ENCODE assay signal across 8 cellular contexts in genomic region chr22:36383110-36383581, GRCh38. TPM values are rescaled to one million over a fixed set of nuclear protein-coding genes. Genes with fewer than 3 reads are reported as not detected.
A peak's percentile ranks its signal among the peaks of the same experiment; 100 is the strongest.
DNase-seq lines count a peak whose midpoint lies in the region; TF ChIP-seq lines count a peak whose summit lies in the region.

No MANE protein-coding gene starts in this region.

- H3K18ac ChIP-seq in H9 (ENCODE audit: insufficient read length, low read depth, low read length), result no peak overlapping the region

- H3K27ac Mint-ChIP-seq in H9, result peak overlapping the region; percentile 63 to 93 (median 72); a peak in 5 of 7 replicates
- peak overlapping the region; percentile 92 for H3K27ac Mint-ChIP-seq in activated CD4-positive, alpha-beta memory T cell treated with anti-CD3 and anti-CD28 coated beads, Interleukin-2, amount 10 ng/mL, durations not matched to agents 7 days and 5 days

- no peak overlapping the region for H2AFZ ChIP-seq in H9 (ENCODE audit: low read length)

- H3K4me1 ChIP-seq in H9 (ENCODE audit: insufficient read depth, low read length) (peaks cover 2% of the 10 kb centered on the region; the same call in 1 of the 2 replicates), stomach (peaks cover 64 to 82% (median 79%) of the 10 kb centered on the region in 4 donors)

- no peak overlapping the region for H4K5ac ChIP-seq in H9 (ENCODE audit: insufficient read length, low read depth, low read length)

- no peak overlapping the region for H4K8ac ChIP-seq in H9 (replicated peaks; ENCODE audit: insufficient read length, low read depth, low read length)

- no peak overlapping the region for H4K91ac ChIP-seq in H9 (ENCODE audit: insufficient read length, low read depth, low read length)

- H2BK120ac ChIP-seq in H9 (ENCODE audit: low read depth, low read length, poor library complexity, severe bottlenecking), result no peak overlapping the region

- H3K23me2 ChIP-seq in H9 (ENCODE audit: insufficient read length, low read depth, low read length, poor library complexity, severe bottlenecking), result peaks cover 17% of the 10 kb centered on the region

- no peak overlapping the region for H3K14ac ChIP-seq in H9 (ENCODE audit: insufficient read depth, low read length)

- no peak for TF ChIP-seq POLR2A in stomach (IDR thresholded peaks at IDR 0.05)

- no peak overlapping the region for H2BK20ac ChIP-seq in H9 (ENCODE audit: low read depth, low read length, poor library complexity, severe bottlenecking)

- intact Hi-C loops in stomach (cut with DNase I; ENCODE audit: low total_unique reads), result no loop called here

- H3K4me3 ChIP-seq in foreskin fibroblast (ENCODE audit: low read depth in 1 of 2, low read length in 2 of 2) (peak overlapping the region in 1 of 2 donors; percentile 9), stomach (peak overlapping the region; percentile 7 to 32 (median 24))

- no peak overlapping the region for H3K4me2 ChIP-seq in H9 (ENCODE audit: insufficient read depth, insufficient read length, low read length)

- no peak overlapping the region for H2BK12ac ChIP-seq in H9 (ENCODE audit: insufficient read length, low read depth, low read length)

- TF ChIP-seq CTCF in C4-2B (conservative IDR thresholded peaks at IDR 0.05), result no peak
- TF ChIP-seq CTCF in H9 (conservative IDR thresholded peaks at IDR 0.05), result no peak
- TF ChIP-seq CTCF in foreskin fibroblast (IDR thresholded peaks at IDR 0.05; ENCODE audit: low read depth, low read length), result no peak
- no peak for TF ChIP-seq CTCF in stomach (IDR thresholded peaks at IDR 0.05)

- no peak overlapping the region for H2BK5ac ChIP-seq in H9 (ENCODE audit: insufficient read length, low read length)

- H3K4ac ChIP-seq in H9 (ENCODE audit: low read depth, low read length), result no peak overlapping the region

- peaks cover 7% of the 10 kb centered on the region for H3K79me1 ChIP-seq in H9 (ENCODE audit: insufficient read depth, low read depth, low read length, poor library complexity, severe bottlenecking)

- H3K79me2 ChIP-seq in H9 (ENCODE audit: insufficient read depth, low read length), result peaks cover 47% of the 10 kb centered on the region

- peaks cover 38 to 45% of the 10 kb centered on the region in 2 experiments for H3K4me1 Mint-ChIP-seq in H9
- H3K4me1 Mint-ChIP-seq in activated CD4-positive, alpha-beta memory T cell treated with anti-CD3 and anti-CD28 coated beads, Interleukin-2, amount 10 ng/mL, durations not matched to agents 7 days and 5 days, result peaks cover 75% of the 10 kb centered on the region

- no peaks in the 10 kb centered on the region; a peak in 2 of 5 replicates for H3K9me3 Mint-ChIP-seq in H9
- no peaks in the 10 kb centered on the region for H3K9me3 Mint-ChIP-seq in activated CD4-positive, alpha-beta memory T cell treated with anti-CD3 and anti-CD28 coated beads, Interleukin-2, amount 10 ng/mL, durations not matched to agents 7 days and 5 days

- no peak overlapping the region for H3K23ac ChIP-seq in H9 (ENCODE audit: insufficient read length, low read depth, low read length)

- POLR2A ChIA-PET in activated CD4-positive, alpha-beta memory T cell treated with anti-CD3 and anti-CD28 coated beads, Interleukin-2, amount 10 ng/mL, durations not matched to agents 7 days and 5 days (lab: Charles Lee), result interaction anchor here (0.7 to 7.2 kb wide), 8 partner anchors 6 to 146 kb away, joined by 3 to 101 read pairs (median 4); partner anchors contain the start of gene EIF3D

- peaks cover 16 to 24% (median 20%) of the 10 kb centered on the region in 3 experiments for H3K36me3 Mint-ChIP-seq in H9 (ENCODE audit: insufficient read depth in 1 of 3, low read depth in 3 of 3)
- H3K36me3 Mint-ChIP-seq in activated CD4-positive, alpha-beta memory T cell treated with anti-CD3 and anti-CD28 coated beads, Interleukin-2, amount 10 ng/mL, durations not matched to agents 7 days and 5 days (ENCODE audit: low read depth), result peaks cover 72% of the 10 kb centered on the region

- DNase-seq in H9, result no peak
- DNase-seq in activated CD4-positive, alpha-beta memory T cell treated with anti-CD3 and anti-CD28 coated beads, Interleukin-2, amount 10 ng/mL, durations not matched to agents 7 days and 5 days, result peak; percentile 83
- DNase-seq in foreskin fibroblast, result peak; percentile 81 to 87
- peak; percentile 68 for DNase-seq in stomach
- DNase-seq in NCI-H1092 (lab: John Stamatoyannopoulos, UW), result no peak
- DNase-seq in iPS-NIHi7 (ENCODE audit: extremely low spot score), result no peak
- DNase-seq in NCI-H2171 treated with DMSO at 0.1 percent for 48 hours (lab: John Stamatoyannopoulos, UW), result no peak

- WGBS in H9 (ENCODE audit: extremely low coverage, insufficient read length, low lambda C conversion rate), result no CpG with 5 or more reads among the region's 4 CpGs
- 8 to 30% (median 25%) methylated on average over 4 of the region's 4 CpGs for WGBS in stomach, 5 donors

- H3K27ac ChIP-seq in C4-2B (peak overlapping the region; percentile 21), H9 (ENCODE audit: insufficient read length, low read depth, low read length) (no peak overlapping the region), stomach (peak overlapping the region; percentile 67 to 100 (median 98))

- no peak overlapping the region for H3T11ph ChIP-seq in H9 (ENCODE audit: low read length)

- no peaks in the 10 kb centered on the region for H3K27me3 Mint-ChIP-seq in H9 (ENCODE audit: low read depth)
- no peaks in the 10 kb centered on the region for H3K27me3 Mint-ChIP-seq in activated CD4-positive, alpha-beta memory T cell treated with anti-CD3 and anti-CD28 coated beads, Interleukin-2, amount 10 ng/mL, durations not matched to agents 7 days and 5 days

- H2BK15ac ChIP-seq in H9 (ENCODE audit: low read depth, low read length), result no peak overlapping the region

- H3K9me3 ChIP-seq in H9 (ENCODE audit: control insufficient read depth, low read depth, low read length) (no peaks in the 10 kb centered on the region), stomach (no peaks in the 10 kb centered on the region)

- no peaks in the 10 kb centered on the region for H4K20me1 ChIP-seq in H9 (ENCODE audit: control insufficient read depth, insufficient read depth, insufficient read length)

- no peak overlapping the region for H3K9ac ChIP-seq in H9 (ENCODE audit: extremely low read depth, insufficient read length, low read length)

- TF ChIP-seq EP300 in stomach (IDR thresholded peaks at IDR 0.05), result no peak

- CTCF ChIA-PET in activated CD4-positive, alpha-beta memory T cell treated with anti-CD3 and anti-CD28 coated beads, Interleukin-2, amount 10 ng/mL, durations not matched to agents 7 days and 5 days (lab: Charles Lee), result interaction anchor here (0.7 to 1.5 kb wide), 2 partner anchors 59 to 1226 kb away, joined by 3 to 4 read pairs; no protein-coding TSS in a partner anchor

- H3K27me3 ChIP-seq in H9 (ENCODE audit: insufficient read depth, low read length) (no peaks in the 10 kb centered on the region), stomach (no peaks in the 10 kb centered on the region)

- no peak overlapping the region for H3K56ac ChIP-seq in H9 (ENCODE audit: insufficient read length, low read depth, low read length)

- no peak overlapping the region for H3K4me3 Mint-ChIP-seq in H9
- H3K4me3 Mint-ChIP-seq in activated CD4-positive, alpha-beta memory T cell treated with anti-CD3 and anti-CD28 coated beads, Interleukin-2, amount 10 ng/mL, durations not matched to agents 7 days and 5 days, result peak overlapping the region; percentile 78

- H3K36me3 ChIP-seq in stomach, result peaks cover 0 to 22% (median 8%) of the 10 kb centered on the region in 4 donors

- no peak overlapping the region for H2AK5ac ChIP-seq in H9 (ENCODE audit: insufficient read length, low read length)

RNA-seq across cellular contexts. Expression of gene MYH9, which starts 4.6 kb away (rescaled TPM):
- total RNA-seq in H9 (2021), result 243 and 266 TPM in 2 replicates
- 100 to 1,000 TPM; 840 to 865 TPM for total RNA-seq in activated CD4-positive, alpha-beta memory T cell treated with anti-CD3 and anti-CD28 coated beads, Interleukin-2, amount 10 ng/mL, durations not matched to agents 7 days and 5 days
- 100 to 1,000 TPM; 155 to 620 (median 272) TPM for total RNA-seq in stomach
- polyA plus RNA-seq in stomach, result 10 to 100 TPM; 46.7 to 79.3 (median 54.3) TPM

Comparison
In these comparisons a context has a peak if more than half of its experiments do, and no peak if none do; other contexts are left out.
1. DNase-seq: peak in activated CD4-positive, alpha-beta memory T cell treated with anti-CD3 and anti-CD28 coated beads, Interleukin-2, amount 10 ng/mL, durations not matched to agents 7 days and 5 days (single experiment), foreskin fibroblast (2 of 2) and stomach (single experiment); none in H9 (single experiment), NCI-H1092 (single experiment), iPS-NIHi7 (single experiment) and NCI-H2171 treated with DMSO at 0.1 percent for 48 hours (single experiment).